In genomic region chr19:2154587-2155075, GRCh38 we compare ENCODE assay signal across 13 cellular contexts. TPM values are rescaled to one million over a fixed set of nuclear protein-coding genes. Genes with fewer than 3 reads are reported as not detected.
A peak's percentile ranks its signal among the peaks of the same experiment; 100 is the strongest.
DNase-seq lines count a peak whose midpoint lies in the region; ATAC-seq and TF ChIP-seq lines count a peak whose summit lies in the region.
"Had no signal": no experiment of that assay in that cellular context is flagged by ENCODE, and none has a peak within 500 bp of the region (broad histone marks: within the 10 kb centered on the region; RNA-seq: fewer than 3 reads in every experiment).

No MANE protein-coding gene starts in this region.

- no peaks in the 10 kb centered on the region for H3K27me3 ChIP-seq in thoracic aorta (replicated peaks; ENCODE audit: insufficient read depth)
- H3K27me3 ChIP-seq: adrenal gland had no signal

- H3K4me3 Mint-ChIP-seq in WTC11, result no peak overlapping the region
- H3K4me3 Mint-ChIP-seq: endodermal cell had no signal

- POLR2A ChIA-PET in HEK293 (lab: Yijun Ruan, JAX), result interaction anchor here (1.8 kb wide), 1 partner anchor 76 kb away, joined by 7 read pairs; no protein-coding TSS in a partner anchor
- POLR2A ChIA-PET in WTC11 (lab: Charles Lee), result no interaction called here

- CTCF ChIA-PET in HEK293 (lab: Yijun Ruan, JAX), result interaction anchor here (0.6 to 2.1 kb wide), 11 partner anchors 10 to 263 kb away, joined by 3 to 13 read pairs (median 4); partner anchors contain the start of gene PLEKHJ1
- CTCF ChIA-PET in WTC11 (lab: Charles Lee), result interaction anchor here (0.7 to 2.1 kb wide), 7 partner anchors 9 to 245 kb away, joined by 3 to 23 read pairs (median 5); partner anchors contain the start of gene PLEKHJ1

- no peaks in the 10 kb centered on the region for H3K9me3 ChIP-seq in HEK293 (ENCODE audit: control insufficient read depth, insufficient read depth, low read depth, low read length)
- H3K9me3 ChIP-seq in thoracic aorta, result no peaks in the 10 kb centered on the region
- H3K9me3 ChIP-seq: adrenal gland had no signal

- ATAC-seq in WTC11 (no peak), thoracic aorta (ENCODE audit: insufficient number of reproducible peaks, low FRiP score, low read depth) (no peak), HG03460 (IDR thresholded peaks at IDR 0.05; ENCODE audit: unreplicated experiment) (no peak), GM18868 (IDR thresholded peaks at IDR 0.05; ENCODE audit: unreplicated experiment) (no peak)
- ATAC-seq: Panc1 had no signal

- no peak for TF ChIP-seq CTCF in HEK293 (tag by site-specific recombination; IDR thresholded peaks at IDR 0.05)
- TF ChIP-seq CTCF in WTC11 (IDR thresholded peaks at IDR 0.05), result no peak
- no peak for TF ChIP-seq CTCF in thoracic aorta (IDR thresholded peaks at IDR 0.05)

- no peak overlapping the region for H3K27ac ChIP-seq in HEK293 (ENCODE audit: extremely low read depth, low read depth, low read length)
- peak overlapping the region; percentile 2 to 70 for H3K27ac ChIP-seq in thoracic aorta
- no peak overlapping the region for H3K27ac ChIP-seq in caudate nucleus (ENCODE audit: low read depth, low read length)
- H3K27ac ChIP-seq: adrenal gland had no signal

- H3K36me3 ChIP-seq in HEK293 (ENCODE audit: control insufficient read depth in 2 of 2, insufficient read depth in 1 of 2, low read length in 2 of 2), result peaks cover 0 to 5% of the 10 kb centered on the region in 2 experiments; a peak in 1 of 3 replicates
- H3K36me3 ChIP-seq in thoracic aorta, result no peaks in the 10 kb centered on the region
- H3K36me3 ChIP-seq: adrenal gland had no signal

- DNase-seq in WTC11 (ENCODE audit: low spot score) (no peak), fibroblast of peridontal ligament (ENCODE audit: extremely low read depth) (peak; percentile 30), thoracic aorta (ENCODE audit: low spot score) (no peak), caudate nucleus (lab: John Stamatoyannopoulos, UW) (no peak)
- DNase-seq: adrenal gland, DMS79, endodermal cell, Kasumi-1, NCI-H2171 treated with DMSO at 0.1 percent for 48 hours had no signal

- peak overlapping the region; percentile 76; the same call in 1 of the 2 replicates for H3K27ac Mint-ChIP-seq in WTC11
- H3K27ac Mint-ChIP-seq: endodermal cell had no signal

- peaks cover 14% of the 10 kb centered on the region for H3K4me1 Mint-ChIP-seq in WTC11

- H3K36me3 Mint-ChIP-seq in WTC11, result no peaks in the 10 kb centered on the region

- H3K4me1 ChIP-seq in HEK293 (ENCODE audit: control insufficient read depth, insufficient read depth, low read length) (no peaks in the 10 kb centered on the region; the same call in 1 of the 2 replicates), thoracic aorta (ENCODE audit: control insufficient read depth in 1 of 2, low read depth in 2 of 2) (peaks cover 12 to 17% of the 10 kb centered on the region in 2 donors)

- no peak overlapping the region for H3K4me3 ChIP-seq in HEK293 (ENCODE audit: low read depth, low read length)
- H3K4me3 ChIP-seq in thoracic aorta, result no peak overlapping the region
- H3K4me3 ChIP-seq: adrenal gland had no signal

- H3K9me3 Mint-ChIP-seq in WTC11, result no peaks in the 10 kb centered on the region
- H3K9me3 Mint-ChIP-seq: endodermal cell had no signal

- H3K27me3 Mint-ChIP-seq in WTC11 (ENCODE audit: low read depth), result no peaks in the 10 kb centered on the region

TF ChIP-seq in HEK293, 187 proteins besides CTCF, POLR2A, EP300 and RAD21 (continues in another document):
- TF ChIP-seq KLF17 (tag by site-specific recombination; IDR thresholded peaks at IDR 0.05) (peak; percentile 68; the same call in 1 of the 2 replicates), ZNF433 (tag by site-specific recombination; IDR thresholded peaks at IDR 0.05; ENCODE audit: low read depth) (no peak), REPIN1 (tag by site-specific recombination; IDR thresholded peaks at IDR 0.05; ENCODE audit: low read depth) (no peak), ZNF48 (tag by site-specific recombination; IDR thresholded peaks at IDR 0.05) (no peak), SP2 (tag by site-specific recombination; IDR thresholded peaks at IDR 0.05) (peak; percentile 31), ZEB2 (tag by site-specific recombination; IDR thresholded peaks at IDR 0.05) (peak; percentile 83), WT1 (tag by site-specific recombination; IDR thresholded peaks at IDR 0.05) (no peak), ZNF394 (tag by site-specific recombination; IDR thresholded peaks at IDR 0.05; ENCODE audit: borderline replicate concordance) (peak; percentile 75), SP3 (tag by site-specific recombination; IDR thresholded peaks at IDR 0.05) (0 out of 2 replicates have a peak, but pooled peaks have one; percentile 17), ZNF776 (tag by site-specific recombination; IDR thresholded peaks at IDR 0.05; ENCODE audit: borderline replicate concordance) (no peak)
- TF ChIP-seq, protein P1, sequence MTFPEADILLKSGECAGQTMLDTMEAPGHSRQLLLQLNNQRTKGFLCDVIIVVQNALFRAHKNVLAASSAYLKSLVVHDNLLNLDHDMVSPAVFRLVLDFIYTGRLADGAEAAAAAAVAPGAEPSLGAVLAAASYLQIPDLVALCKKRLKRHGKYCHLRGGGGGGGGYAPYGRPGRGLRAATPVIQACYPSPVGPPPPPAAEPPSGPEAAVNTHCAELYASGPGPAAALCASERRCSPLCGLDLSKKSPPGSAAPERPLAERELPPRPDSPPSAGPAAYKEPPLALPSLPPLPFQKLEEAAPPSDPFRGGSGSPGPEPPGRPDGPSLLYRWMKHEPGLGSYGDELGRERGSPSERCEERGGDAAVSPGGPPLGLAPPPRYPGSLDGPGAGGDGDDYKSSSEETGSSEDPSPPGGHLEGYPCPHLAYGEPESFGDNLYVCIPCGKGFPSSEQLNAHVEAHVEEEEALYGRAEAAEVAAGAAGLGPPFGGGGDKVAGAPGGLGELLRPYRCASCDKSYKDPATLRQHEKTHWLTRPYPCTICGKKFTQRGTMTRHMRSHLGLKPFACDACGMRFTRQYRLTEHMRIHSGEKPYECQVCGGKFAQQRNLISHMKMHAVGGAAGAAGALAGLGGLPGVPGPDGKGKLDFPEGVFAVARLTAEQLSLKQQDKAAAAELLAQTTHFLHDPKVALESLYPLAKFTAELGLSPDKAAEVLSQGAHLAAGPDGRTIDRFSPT (tag by site-specific recombination; IDR thresholded peaks at IDR 0.05), result peak; percentile 89

TF ChIP-seq in WTC11, 78 proteins besides CTCF, POLR2A, EP300 and RAD21:
- no peak for TF ChIP-seq TCF7 (CRISPR knock-in tag; IDR thresholded peaks at IDR 0.05; ENCODE audit: low read depth)
TF ChIP-seq in WTC11: peak in this region for 0.

RNA-seq across cellular contexts. Expression of gene AP3D1, which starts 3.3 kb away (rescaled TPM):
- total RNA-seq in WTC11 (2021) (160 to 190 TPM (median 163 TPM) in 3 replicates), thoracic aorta (100 to 1,000 TPM in 1 of 2 donors, 10 to 100 TPM in 1; 81.4 to 116 TPM)

RNA-seq across cellular contexts. Expression of gene DOT1L, which starts 9.1 kb away (rescaled TPM):
- total RNA-seq in WTC11 (2021) (99.2 to 111 TPM (median 103 TPM) in 3 replicates), thoracic aorta (10 to 100 TPM; 12.3 to 33.4 TPM)

RNA-seq across cellular contexts. Expression of gene IZUMO4, which starts 57.9 kb away (rescaled TPM):
- total RNA-seq in WTC11 (2021), result 0.73 to 1.9 TPM (median 1.8 TPM) in 3 replicates
- total RNA-seq in thoracic aorta, result 1 to 10 TPM; 3.1 to 6.1 TPM

RNA-seq across cellular contexts. Expression of gene MOB3A, which starts 58.5 kb away (rescaled TPM):
- total RNA-seq in WTC11 (2021) (8.1 to 9.8 TPM (median 9.6 TPM) in 3 replicates), thoracic aorta (10 to 100 TPM; 37.8 to 50.9 TPM)

Comparison
In these comparisons a context has a peak if more than half of its experiments do, and no peak if none do; other contexts are left out.
1. H3K27ac ChIP-seq: peak in thoracic aorta (2 of 2); none in HEK293 (single experiment) and caudate nucleus (single experiment).
2. Of the 8 proteins assayed by ChIP-seq in both HEK293 and WTC11: peak only in HEK293: ATF2; only in WTC11: none; in both: none; in neither: 7.